2 cellular contexts compared by ENCODE assay signal in genomic region chr1:53833393-53833792, GRCh38.
TF ChIP-seq lines count a peak whose summit lies in the region.

No MANE protein-coding gene starts in this region.

TF ChIP-seq in HepG2, 621 proteins besides CTCF, POLR2A, EP300 and RAD21:
- TF ChIP-seq ATF7 (IDR thresholded peaks at IDR 0.05) (peak; percentile 65), ATF7 (CRISPR knock-in tag; IDR thresholded peaks at IDR 0.05) (no peak), ZNF792 (CRISPR knock-in tag; IDR thresholded peaks at IDR 0.05) (no peak)
TF ChIP-seq in HepG2: peak in this region for 1.

TF ChIP-seq in K562, 482 proteins besides CTCF, POLR2A, EP300 and RAD21:
- TF ChIP-seq ZNF408 (CRISPR knock-in tag; IDR thresholded peaks at IDR 0.05; ENCODE audit: low read depth): no peak
- no peak for TF ChIP-seq SMC3 (conservative IDR thresholded peaks at IDR 0.05; ENCODE audit: insufficient read depth, low read depth, low read length)
- TF ChIP-seq ATF3 (IDR thresholded peaks at IDR 0.05): peak; percentile 10; the same call in 1 of the 2 replicates
- TF ChIP-seq ATF3 (CRISPR knock-in tag; conservative IDR thresholded peaks at IDR 0.05): no peak
- TF ChIP-seq BRF1 (IDR thresholded peaks at IDR 0.05; ENCODE audit: borderline replicate concordance, extremely low read depth, insufficient read length): no peak
- no peak for TF ChIP-seq PPARD (CRISPR knock-in tag; IDR thresholded peaks at IDR 0.05)
- no peak for TF ChIP-seq ILK (tag; IDR thresholded peaks at IDR 0.05; ENCODE audit: borderline replicate concordance, low read depth)
- no peak for TF ChIP-seq E2F6 (IDR thresholded peaks at IDR 0.05; ENCODE audit: borderline replicate concordance in 1 of 2, extremely low read depth in 1 of 2, insufficient read depth in 1 of 2, insufficient read length in 1 of 2, low read depth in 1 of 2, low read length in 1 of 2, poor library complexity in 1 of 2, severe bottlenecking in 1 of 2)
